1 cellular context compared by ENCODE assay signal in the genomic region with DNA sequence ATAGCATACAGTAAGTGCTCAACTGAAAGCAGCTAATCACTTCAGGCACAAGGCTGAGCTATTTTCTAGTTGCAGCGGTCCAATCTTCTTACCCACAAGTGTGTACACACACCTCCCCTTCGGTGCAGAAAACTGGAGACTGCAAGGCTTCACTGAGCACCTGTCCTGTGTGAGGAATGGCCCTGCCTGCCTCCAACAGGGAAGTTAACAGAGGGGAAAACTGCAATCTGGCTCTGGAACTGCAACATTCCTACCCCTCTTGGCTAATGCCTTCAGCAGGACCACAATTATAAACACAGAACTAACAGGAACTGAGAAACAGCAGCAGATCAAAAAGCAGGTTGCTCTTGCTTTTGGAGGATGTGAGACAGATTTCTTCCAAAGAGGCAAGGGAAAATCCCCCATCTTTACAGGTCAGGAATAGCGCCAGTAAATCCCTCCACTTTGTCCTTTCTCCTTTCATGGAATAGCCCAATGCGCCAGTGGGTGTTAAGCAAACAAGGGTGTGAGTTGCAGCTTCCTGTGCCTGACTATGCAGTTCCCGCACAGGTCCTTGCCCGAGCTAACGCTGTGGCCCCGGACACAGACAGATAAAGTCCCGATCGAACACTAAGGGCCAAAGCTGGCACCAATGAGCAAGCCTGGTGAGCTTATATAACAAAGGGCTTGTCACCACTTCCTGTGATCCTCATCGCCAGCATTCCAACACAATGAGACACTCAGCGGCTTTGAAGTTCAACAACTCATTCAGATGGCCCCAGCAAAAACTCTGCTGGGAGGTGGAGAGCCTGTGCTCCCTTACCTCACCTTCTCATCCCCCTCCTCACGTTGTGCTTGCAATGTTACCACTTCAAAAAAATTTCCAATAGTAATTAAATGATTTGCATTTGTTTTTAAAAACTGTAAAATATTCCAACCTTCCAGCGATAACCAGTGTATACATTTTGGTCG.
TF ChIP-seq lines count a peak whose summit lies in the region.

No MANE protein-coding gene starts in this region.

TF ChIP-seq in HepG2, 621 proteins besides CTCF, POLR2A, EP300 and RAD21 (continued from another document and continues in another):
- no peak for TF ChIP-seq MAZ (IDR thresholded peaks at IDR 0.05; ENCODE audit: borderline replicate concordance, low read depth, low read length)
- no peak; the same call in none of the 2 replicates for TF ChIP-seq MAZ (CRISPR knock-in tag; IDR thresholded peaks at IDR 0.05; ENCODE audit: low read depth)
- no peak for TF ChIP-seq ZNF737 (CRISPR knock-in tag; IDR thresholded peaks at IDR 0.05; ENCODE audit: borderline replicate concordance)
- TF ChIP-seq SOX5 (CRISPR knock-in tag; IDR thresholded peaks at IDR 0.05; ENCODE audit: borderline replicate concordance), result peak; percentile 94
- TF ChIP-seq HNF4A (CRISPR knock-in tag; IDR thresholded peaks at IDR 0.05), result peak; percentile 85
- TF ChIP-seq SALL2 (CRISPR knock-in tag; IDR thresholded peaks at IDR 0.05), result peak; percentile 91; the same call in 1 of the 2 replicates
- TF ChIP-seq RNF219 (CRISPR knock-in tag; IDR thresholded peaks at IDR 0.05), result no peak
- TF ChIP-seq ATM (IDR thresholded peaks at IDR 0.05; ENCODE audit: borderline replicate concordance), result peak; percentile 85; the same call in 1 of the 2 replicates
- TF ChIP-seq AGO2 (optimal IDR thresholded peaks at IDR 0.05; ENCODE audit: low read depth, low read length), result no peak
- TF ChIP-seq, protein P1, sequence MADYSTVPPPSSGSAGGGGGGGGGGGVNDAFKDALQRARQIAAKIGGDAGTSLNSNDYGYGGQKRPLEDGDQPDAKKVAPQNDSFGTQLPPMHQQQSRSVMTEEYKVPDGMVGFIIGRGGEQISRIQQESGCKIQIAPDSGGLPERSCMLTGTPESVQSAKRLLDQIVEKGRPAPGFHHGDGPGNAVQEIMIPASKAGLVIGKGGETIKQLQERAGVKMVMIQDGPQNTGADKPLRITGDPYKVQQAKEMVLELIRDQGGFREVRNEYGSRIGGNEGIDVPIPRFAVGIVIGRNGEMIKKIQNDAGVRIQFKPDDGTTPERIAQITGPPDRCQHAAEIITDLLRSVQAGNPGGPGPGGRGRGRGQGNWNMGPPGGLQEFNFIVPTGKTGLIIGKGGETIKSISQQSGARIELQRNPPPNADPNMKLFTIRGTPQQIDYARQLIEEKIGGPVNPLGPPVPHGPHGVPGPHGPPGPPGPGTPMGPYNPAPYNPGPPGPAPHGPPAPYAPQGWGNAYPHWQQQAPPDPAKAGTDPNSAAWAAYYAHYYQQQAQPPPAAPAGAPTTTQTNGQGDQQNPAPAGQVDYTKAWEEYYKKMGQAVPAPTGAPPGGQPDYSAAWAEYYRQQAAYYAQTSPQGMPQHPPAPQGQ (CRISPR knock-in tag; IDR thresholded peaks at IDR 0.05; ENCODE audit: borderline replicate concordance), result no peak; the same call in 1 of the 2 replicates
- peak; percentile 97 for TF ChIP-seq ARNTL (CRISPR knock-in tag; IDR thresholded peaks at IDR 0.05)
- TF ChIP-seq CHD4 (IDR thresholded peaks at IDR 0.05; ENCODE audit: borderline replicate concordance, low read length), result no peak; the same call in 1 of the 2 replicates
- peak; percentile 92 for TF ChIP-seq MTA1 (CRISPR knock-in tag; IDR thresholded peaks at IDR 0.05; ENCODE audit: borderline replicate concordance)
- TF ChIP-seq, protein P2, sequence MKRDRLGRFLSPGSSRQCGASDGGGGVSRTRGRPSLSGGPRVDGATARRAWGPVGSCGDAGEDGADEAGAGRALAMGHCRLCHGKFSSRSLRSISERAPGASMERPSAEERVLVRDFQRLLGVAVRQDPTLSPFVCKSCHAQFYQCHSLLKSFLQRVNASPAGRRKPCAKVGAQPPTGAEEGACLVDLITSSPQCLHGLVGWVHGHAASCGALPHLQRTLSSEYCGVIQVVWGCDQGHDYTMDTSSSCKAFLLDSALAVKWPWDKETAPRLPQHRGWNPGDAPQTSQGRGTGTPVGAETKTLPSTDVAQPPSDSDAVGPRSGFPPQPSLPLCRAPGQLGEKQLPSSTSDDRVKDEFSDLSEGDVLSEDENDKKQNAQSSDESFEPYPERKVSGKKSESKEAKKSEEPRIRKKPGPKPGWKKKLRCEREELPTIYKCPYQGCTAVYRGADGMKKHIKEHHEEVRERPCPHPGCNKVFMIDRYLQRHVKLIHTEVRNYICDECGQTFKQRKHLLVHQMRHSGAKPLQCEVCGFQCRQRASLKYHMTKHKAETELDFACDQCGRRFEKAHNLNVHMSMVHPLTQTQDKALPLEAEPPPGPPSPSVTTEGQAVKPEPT (CRISPR knock-in tag; IDR thresholded peaks at IDR 0.05; ENCODE audit: low read depth), result peak; percentile 26; the same call in 1 of the 2 replicates
- TF ChIP-seq, protein P3, sequence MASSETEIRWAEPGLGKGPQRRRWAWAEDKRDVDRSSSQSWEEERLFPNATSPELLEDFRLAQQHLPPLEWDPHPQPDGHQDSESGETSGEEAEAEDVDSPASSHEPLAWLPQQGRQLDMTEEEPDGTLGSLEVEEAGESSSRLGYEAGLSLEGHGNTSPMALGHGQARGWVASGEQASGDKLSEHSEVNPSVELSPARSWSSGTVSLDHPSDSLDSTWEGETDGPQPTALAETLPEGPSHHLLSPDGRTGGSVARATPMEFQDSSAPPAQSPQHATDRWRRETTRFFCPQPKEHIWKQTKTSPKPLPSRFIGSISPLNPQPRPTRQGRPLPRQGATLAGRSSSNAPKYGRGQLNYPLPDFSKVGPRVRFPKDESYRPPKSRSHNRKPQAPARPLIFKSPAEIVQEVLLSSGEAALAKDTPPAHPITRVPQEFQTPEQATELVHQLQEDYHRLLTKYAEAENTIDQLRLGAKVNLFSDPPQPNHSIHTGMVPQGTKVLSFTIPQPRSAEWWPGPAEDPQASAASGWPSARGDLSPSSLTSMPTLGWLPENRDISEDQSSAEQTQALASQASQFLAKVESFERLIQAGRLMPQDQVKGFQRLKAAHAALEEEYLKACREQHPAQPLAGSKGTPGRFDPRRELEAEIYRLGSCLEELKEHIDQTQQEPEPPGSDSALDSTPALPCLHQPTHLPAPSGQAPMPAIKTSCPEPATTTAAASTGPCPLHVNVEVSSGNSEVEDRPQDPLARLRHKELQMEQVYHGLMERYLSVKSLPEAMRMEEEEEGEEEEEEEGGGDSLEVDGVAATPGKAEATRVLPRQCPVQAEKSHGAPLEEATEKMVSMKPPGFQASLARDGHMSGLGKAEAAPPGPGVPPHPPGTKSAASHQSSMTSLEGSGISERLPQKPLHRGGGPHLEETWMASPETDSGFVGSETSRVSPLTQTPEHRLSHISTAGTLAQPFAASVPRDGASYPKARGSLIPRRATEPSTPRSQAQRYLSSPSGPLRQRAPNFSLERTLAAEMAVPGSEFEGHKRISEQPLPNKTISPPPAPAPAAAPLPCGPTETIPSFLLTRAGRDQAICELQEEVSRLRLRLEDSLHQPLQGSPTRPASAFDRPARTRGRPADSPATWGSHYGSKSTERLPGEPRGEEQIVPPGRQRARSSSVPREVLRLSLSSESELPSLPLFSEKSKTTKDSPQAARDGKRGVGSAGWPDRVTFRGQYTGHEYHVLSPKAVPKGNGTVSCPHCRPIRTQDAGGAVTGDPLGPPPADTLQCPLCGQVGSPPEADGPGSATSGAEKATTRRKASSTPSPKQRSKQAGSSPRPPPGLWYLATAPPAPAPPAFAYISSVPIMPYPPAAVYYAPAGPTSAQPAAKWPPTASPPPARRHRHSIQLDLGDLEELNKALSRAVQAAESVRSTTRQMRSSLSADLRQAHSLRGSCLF (CRISPR knock-in tag; IDR thresholded peaks at IDR 0.05; ENCODE audit: borderline replicate concordance), result no peak
- peak; percentile 94 for TF ChIP-seq SMAD3 (CRISPR knock-in tag; IDR thresholded peaks at IDR 0.05)
- TF ChIP-seq, protein P4, sequence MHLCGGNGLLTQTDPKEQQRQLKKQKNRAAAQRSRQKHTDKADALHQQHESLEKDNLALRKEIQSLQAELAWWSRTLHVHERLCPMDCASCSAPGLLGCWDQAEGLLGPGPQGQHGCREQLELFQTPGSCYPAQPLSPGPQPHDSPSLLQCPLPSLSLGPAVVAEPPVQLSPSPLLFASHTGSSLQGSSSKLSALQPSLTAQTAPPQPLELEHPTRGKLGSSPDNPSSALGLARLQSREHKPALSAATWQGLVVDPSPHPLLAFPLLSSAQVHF (CRISPR knock-in tag; IDR thresholded peaks at IDR 0.05), result no peak
- peak; percentile 79; the same call in 1 of the 2 replicates for TF ChIP-seq ZNF557 (CRISPR knock-in tag; IDR thresholded peaks at IDR 0.05)
- peak; percentile 68; the same call in 1 of the 2 replicates for TF ChIP-seq KDM2A (CRISPR knock-in tag; IDR thresholded peaks at IDR 0.05; ENCODE audit: borderline replicate concordance, low read depth)
- TF ChIP-seq NR1H2 (CRISPR knock-in tag; IDR thresholded peaks at IDR 0.05; ENCODE audit: borderline replicate concordance, low read depth), result no peak
- TF ChIP-seq ZNF629 (CRISPR knock-in tag; conservative IDR thresholded peaks at IDR 0.05), result peak; percentile 56
- TF ChIP-seq SNRNP70 (IDR thresholded peaks at IDR 0.05; ENCODE audit: low read depth, low read length), result no peak
- no peak for TF ChIP-seq ZNF24 (IDR thresholded peaks at IDR 0.05)
- TF ChIP-seq TCF7 (IDR thresholded peaks at IDR 0.05; ENCODE audit: low read depth), result peak; percentile 96
- peak; percentile 97 for TF ChIP-seq ZNF292 (CRISPR knock-in tag; IDR thresholded peaks at IDR 0.05; ENCODE audit: borderline replicate concordance, low read depth)
- 0 out of 2 replicates have a peak, but pooled peaks have one; percentile 37 for TF ChIP-seq ZNF703 (CRISPR knock-in tag; IDR thresholded peaks at IDR 0.05; ENCODE audit: borderline replicate concordance)
- peak; percentile 65 for TF ChIP-seq NFYC (CRISPR knock-in tag; IDR thresholded peaks at IDR 0.05)
- TF ChIP-seq, protein P5, sequence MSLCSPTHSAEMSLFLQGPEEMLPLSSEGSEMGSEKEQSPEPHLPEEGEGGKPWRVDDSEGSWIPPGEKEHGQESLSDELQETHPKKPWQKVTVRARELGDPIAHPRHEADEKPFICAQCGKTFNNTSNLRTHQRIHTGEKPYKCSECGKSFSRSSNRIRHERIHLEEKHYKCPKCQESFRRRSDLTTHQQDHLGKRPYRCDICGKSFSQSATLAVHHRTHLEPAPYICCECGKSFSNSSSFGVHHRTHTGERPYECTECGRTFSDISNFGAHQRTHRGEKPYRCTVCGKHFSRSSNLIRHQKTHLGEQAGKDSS (CRISPR knock-in tag; IDR thresholded peaks at IDR 0.05; ENCODE audit: borderline replicate concordance, low read depth), result peak; percentile 76; the same call in 1 of the 2 replicates
- TF ChIP-seq, protein P6, sequence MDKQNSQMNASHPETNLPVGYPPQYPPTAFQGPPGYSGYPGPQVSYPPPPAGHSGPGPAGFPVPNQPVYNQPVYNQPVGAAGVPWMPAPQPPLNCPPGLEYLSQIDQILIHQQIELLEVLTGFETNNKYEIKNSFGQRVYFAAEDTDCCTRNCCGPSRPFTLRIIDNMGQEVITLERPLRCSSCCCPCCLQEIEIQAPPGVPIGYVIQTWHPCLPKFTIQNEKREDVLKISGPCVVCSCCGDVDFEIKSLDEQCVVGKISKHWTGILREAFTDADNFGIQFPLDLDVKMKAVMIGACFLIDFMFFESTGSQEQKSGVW (CRISPR knock-in tag; IDR thresholded peaks at IDR 0.05; ENCODE audit: borderline replicate concordance), result no peak
- peak; percentile 53; the same call in 1 of the 2 replicates for TF ChIP-seq ZNF232 (CRISPR knock-in tag; IDR thresholded peaks at IDR 0.05; ENCODE audit: borderline replicate concordance)
- TF ChIP-seq UBTF (CRISPR knock-in tag; IDR thresholded peaks at IDR 0.05), result peak; percentile 89
- TF ChIP-seq ZSCAN21 (CRISPR knock-in tag; IDR thresholded peaks at IDR 0.05; ENCODE audit: borderline replicate concordance), result peak; percentile 55; the same call in 1 of the 2 replicates
- TF ChIP-seq, protein P7, sequence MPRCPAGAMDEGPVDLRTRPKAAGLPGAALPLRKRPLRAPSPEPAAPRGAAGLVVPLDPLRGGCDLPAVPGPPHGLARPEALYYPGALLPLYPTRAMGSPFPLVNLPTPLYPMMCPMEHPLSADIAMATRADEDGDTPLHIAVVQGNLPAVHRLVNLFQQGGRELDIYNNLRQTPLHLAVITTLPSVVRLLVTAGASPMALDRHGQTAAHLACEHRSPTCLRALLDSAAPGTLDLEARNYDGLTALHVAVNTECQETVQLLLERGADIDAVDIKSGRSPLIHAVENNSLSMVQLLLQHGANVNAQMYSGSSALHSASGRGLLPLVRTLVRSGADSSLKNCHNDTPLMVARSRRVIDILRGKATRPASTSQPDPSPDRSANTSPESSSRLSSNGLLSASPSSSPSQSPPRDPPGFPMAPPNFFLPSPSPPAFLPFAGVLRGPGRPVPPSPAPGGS (CRISPR knock-in tag; IDR thresholded peaks at IDR 0.05), result no peak
- TF ChIP-seq, protein P8, sequence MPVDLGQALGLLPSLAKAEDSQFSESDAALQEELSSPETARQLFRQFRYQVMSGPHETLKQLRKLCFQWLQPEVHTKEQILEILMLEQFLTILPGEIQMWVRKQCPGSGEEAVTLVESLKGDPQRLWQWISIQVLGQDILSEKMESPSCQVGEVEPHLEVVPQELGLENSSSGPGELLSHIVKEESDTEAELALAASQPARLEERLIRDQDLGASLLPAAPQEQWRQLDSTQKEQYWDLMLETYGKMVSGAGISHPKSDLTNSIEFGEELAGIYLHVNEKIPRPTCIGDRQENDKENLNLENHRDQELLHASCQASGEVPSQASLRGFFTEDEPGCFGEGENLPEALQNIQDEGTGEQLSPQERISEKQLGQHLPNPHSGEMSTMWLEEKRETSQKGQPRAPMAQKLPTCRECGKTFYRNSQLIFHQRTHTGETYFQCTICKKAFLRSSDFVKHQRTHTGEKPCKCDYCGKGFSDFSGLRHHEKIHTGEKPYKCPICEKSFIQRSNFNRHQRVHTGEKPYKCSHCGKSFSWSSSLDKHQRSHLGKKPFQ (CRISPR knock-in tag; IDR thresholded peaks at IDR 0.05; ENCODE audit: insufficient replicate concordance), result peak; percentile 89
